Comparison of ENCODE assay signal across 22 cellular contexts in genomic region chr4:170743633-170744032, GRCh38.
"Had no signal": no experiment of that assay in that cellular context is flagged by ENCODE, and none has a peak within 500 bp of the region (broad histone marks: within the 10 kb centered on the region; RNA-seq: fewer than 3 reads in every experiment).

No MANE protein-coding gene starts in this region.

- DNase-seq: activated B cell treated with CpG ODN at 0.5 μM for 24 hours; activated CD4-positive, alpha-beta memory T cell treated with anti-CD3 and anti-CD28 coated beads for 36 hours; activated CD4-positive, alpha-beta T cell treated with anti-CD3 and anti-CD28 coated beads for 48 hours; activated naive CD4-positive, alpha-beta T cell treated with Interleukin-2 at 50 U/mL for 16 hours; activated naive CD8-positive, alpha-beta T cell treated with anti-CD3 and anti-CD28 coated beads, Interleukin-2, amount 10 ng/mL, durations not matched to agents 7 days and 5 days; activated T-cell treated with anti-CD3 and anti-CD28 coated beads, Interleukin-2, amount 50 U/mL, for 48 hours; amniotic stem cell; cortex of kidney; endodermal cell; heart right ventricle; left colon; naive thymus-derived CD4-positive, alpha-beta T cell; posterior cingulate gyrus; sigmoid colon; stimulated activated CD4-positive, alpha-beta T cell treated with anti-CD3 and anti-CD28 coated beads, Interleukin-4, amount 100 ng/mL, for 1 hour; stimulated activated naive CD4-positive, alpha-beta T cell; T1000 had no signal

- H3K4me3 ChIP-seq: breast epithelium, heart right ventricle, sigmoid colon, upper lobe of left lung had no signal

- H3K9me3 ChIP-seq: breast epithelium, sigmoid colon, upper lobe of left lung had no signal

- H3K9me3 Mint-ChIP-seq: activated B cell treated with CpG ODN at 0.5 μM for 24 hours; activated naive CD8-positive, alpha-beta T cell treated with anti-CD3 and anti-CD28 coated beads, Interleukin-2, amount 10 ng/mL, durations not matched to agents 7 days and 5 days; endodermal cell; neural crest cell; T-helper 1 cell treated with Interleukin-12 subunit alpha and Interleukin-12 subunit beta and Interleukin-4 antibody, amounts not matched to agents 30 μg/mL and 1 μg/mL, for 36 hours had no signal

- H3K4me1 ChIP-seq: breast epithelium, heart right ventricle, sigmoid colon, upper lobe of left lung had no signal

- H3K36me3 Mint-ChIP-seq: activated CD4-positive, alpha-beta memory T cell treated with anti-CD3 and anti-CD28 coated beads for 36 hours; activated naive CD8-positive, alpha-beta T cell treated with anti-CD3 and anti-CD28 coated beads, Interleukin-2, amount 10 ng/mL, durations not matched to agents 7 days and 5 days; naive thymus-derived CD4-positive, alpha-beta T cell had no signal

- H3K4me1 Mint-ChIP-seq: activated B cell treated with CpG ODN at 0.5 μM for 24 hours; activated naive CD8-positive, alpha-beta T cell treated with anti-CD3 and anti-CD28 coated beads, Interleukin-2, amount 10 ng/mL, durations not matched to agents 7 days and 5 days; endodermal cell; naive thymus-derived CD4-positive, alpha-beta T cell; neural crest cell had no signal

- H3K27ac ChIP-seq: breast epithelium, epithelial cell of prostate, heart right ventricle, sigmoid colon, upper lobe of left lung had no signal

- H3K27ac Mint-ChIP-seq: activated B cell treated with CpG ODN at 0.5 μM for 24 hours; activated CD4-positive, alpha-beta memory T cell treated with anti-CD3 and anti-CD28 coated beads for 36 hours; activated naive CD8-positive, alpha-beta T cell treated with anti-CD3 and anti-CD28 coated beads, Interleukin-2, amount 10 ng/mL, durations not matched to agents 7 days and 5 days; endodermal cell; naive thymus-derived CD4-positive, alpha-beta T cell; T-helper 1 cell treated with Interleukin-12 subunit alpha and Interleukin-12 subunit beta and Interleukin-4 antibody, amounts not matched to agents 30 μg/mL and 1 μg/mL, for 36 hours had no signal

- H3K4me3 Mint-ChIP-seq: activated B cell treated with CpG ODN at 0.5 μM for 24 hours; activated CD4-positive, alpha-beta memory T cell treated with anti-CD3 and anti-CD28 coated beads for 36 hours; activated naive CD8-positive, alpha-beta T cell treated with anti-CD3 and anti-CD28 coated beads, Interleukin-2, amount 10 ng/mL, durations not matched to agents 7 days and 5 days; endodermal cell; naive thymus-derived CD4-positive, alpha-beta T cell; neural crest cell; T-helper 1 cell treated with Interleukin-12 subunit alpha and Interleukin-12 subunit beta and Interleukin-4 antibody, amounts not matched to agents 30 μg/mL and 1 μg/mL, for 36 hours had no signal

- H3K27me3 ChIP-seq: breast epithelium, heart right ventricle, sigmoid colon, upper lobe of left lung had no signal

- H3K27me3 Mint-ChIP-seq: activated B cell treated with CpG ODN at 0.5 μM for 24 hours; activated CD4-positive, alpha-beta memory T cell treated with anti-CD3 and anti-CD28 coated beads for 36 hours; activated naive CD8-positive, alpha-beta T cell treated with anti-CD3 and anti-CD28 coated beads, Interleukin-2, amount 10 ng/mL, durations not matched to agents 7 days and 5 days; naive thymus-derived CD4-positive, alpha-beta T cell had no signal

- H3K36me3 ChIP-seq: breast epithelium, heart right ventricle, sigmoid colon, upper lobe of left lung had no signal
